In the genomic region with DNA sequence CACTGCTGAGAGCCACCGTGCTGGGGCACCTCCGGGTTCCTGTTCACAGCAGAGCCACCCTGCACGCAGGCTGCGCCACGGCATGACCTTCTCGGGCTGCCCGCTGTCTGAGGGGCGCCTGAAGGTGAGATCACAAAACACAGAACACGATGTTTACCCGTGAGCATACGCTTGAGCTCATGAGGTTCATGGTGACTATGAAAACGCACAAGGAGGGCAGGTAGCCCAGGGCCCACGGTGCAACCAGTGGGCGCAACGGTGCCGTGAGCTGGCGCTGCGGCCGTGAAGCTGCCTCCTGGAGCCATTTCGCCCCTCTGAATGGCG, we compare ENCODE assay signal across 13 cellular contexts. TPM values are rescaled to one million over a fixed set of nuclear protein-coding genes. Genes with fewer than 3 reads are reported as not detected.
DNase-seq lines count a peak whose midpoint lies in the region; ATAC-seq and TF ChIP-seq lines count a peak whose summit lies in the region.
"Had no signal": no experiment of that assay in that cellular context is flagged by ENCODE, and none has a peak within 500 bp of the region (broad histone marks: within the 10 kb centered on the region; RNA-seq: fewer than 3 reads in every experiment).

No MANE protein-coding gene starts in this region.

- H2BK15ac ChIP-seq in neuronal stem cell (ENCODE audit: low read length) = no peak overlapping the region

- H2AFZ ChIP-seq in neuronal stem cell (ENCODE audit: low read length) (no peak overlapping the region), trophoblast cell (ENCODE audit: insufficient read depth, low read length, poor library complexity) (no peak overlapping the region)
- H2AFZ ChIP-seq: GM23338 had no signal

- H4K91ac ChIP-seq in neuronal stem cell (ENCODE audit: low read depth, low read length, poor library complexity) = no peak overlapping the region
- no peak overlapping the region for H4K91ac ChIP-seq in trophoblast cell (ENCODE audit: low read depth, low read length)

- peaks cover 0 to 2% of the 10 kb centered on the region in 2 donors for H3K4me1 ChIP-seq in neuronal stem cell (ENCODE audit: control insufficient read depth in 2 of 2, insufficient read depth in 1 of 2, low read depth in 1 of 2, low read length in 2 of 2)
- H3K4me1 ChIP-seq in subcutaneous abdominal adipose tissue (ENCODE audit: control insufficient read depth in 5 of 5, insufficient read depth in 5 of 5, low read length in 5 of 5) = peaks cover 4 to 78% (median 67%) of the 10 kb centered on the region in 5 donors
- peaks cover 14% of the 10 kb centered on the region in 2 experiments for H3K4me1 ChIP-seq in trophoblast cell (ENCODE audit: control insufficient read depth in 1 of 2, insufficient read depth in 2 of 2, low read length in 2 of 2)
- H3K4me1 ChIP-seq: HAP-1 had no signal

- H3K27me3 ChIP-seq in H7 (ENCODE audit: control insufficient read depth, insufficient read depth, low read length) = no peaks in the 10 kb centered on the region
- no peaks in the 10 kb centered on the region for H3K27me3 ChIP-seq in neuronal stem cell (ENCODE audit: control insufficient read depth in 3 of 3, insufficient read depth in 3 of 3, low read depth in 1 of 3, low read length in 3 of 3)
- H3K27me3 ChIP-seq in subcutaneous abdominal adipose tissue (ENCODE audit: control insufficient read depth in 5 of 5, insufficient read depth in 4 of 5, low read length in 5 of 5) = no peaks in the 10 kb centered on the region
- no peaks in the 10 kb centered on the region for H3K27me3 ChIP-seq in trophoblast cell (ENCODE audit: insufficient read depth, low read length)

- no peak overlapping the region for H2BK12ac ChIP-seq in neuronal stem cell (ENCODE audit: low read length)
- H2BK12ac ChIP-seq in trophoblast cell (ENCODE audit: low read length) = no peak overlapping the region

- H3K79me1 ChIP-seq in neuronal stem cell (ENCODE audit: low read depth, low read length) (peaks cover 14% of the 10 kb centered on the region), trophoblast cell (ENCODE audit: low read length) (peaks cover under 1% of the 10 kb centered on the region)

- DNase-seq in H7 (peak; percentile 46), RWPE1 (ENCODE audit: low spot score) (no peak), neuronal stem cell (ENCODE audit: low spot score) (no peak), trophoblast cell (no peak), NK-92 (lab: John Stamatoyannopoulos, UW; ENCODE audit: unreplicated experiment) (no peak)
- DNase-seq: Calu3; CD4-positive, alpha-beta T cell; DMS 273 treated with DMSO at 0.1 percent for 48 hours had no signal

- H3K4ac ChIP-seq in neuronal stem cell (ENCODE audit: low read length) (no peak overlapping the region), trophoblast cell (ENCODE audit: low read depth, low read length) (no peak overlapping the region)

- peak overlapping the region; percentile 22 for H3K18ac ChIP-seq in neuronal stem cell (ENCODE audit: low read length)
- no peak overlapping the region for H3K18ac ChIP-seq in trophoblast cell (ENCODE audit: low read length)

- CTCF ChIA-PET in RWPE1 (lab: Yijun Ruan, JAX) = no interaction called here

- H3K79me2 ChIP-seq in trophoblast cell (ENCODE audit: control insufficient read depth, insufficient read depth, low read length, poor library complexity) = no peaks in the 10 kb centered on the region

- H3K23ac ChIP-seq in neuronal stem cell (ENCODE audit: low read depth, low read length, poor library complexity) (peak overlapping the region; percentile 49), trophoblast cell (ENCODE audit: low read length) (no peak overlapping the region)

- H4K8ac ChIP-seq in neuronal stem cell (ENCODE audit: low read depth, low read length) = no peak overlapping the region
- no peak overlapping the region for H4K8ac ChIP-seq in trophoblast cell (ENCODE audit: low read depth, low read length)

- no peaks in the 10 kb centered on the region for H3K9me3 ChIP-seq in neuronal stem cell (replicated peaks in 1 of 2; ENCODE audit: control insufficient read depth in 2 of 2, insufficient read depth in 1 of 2, low read depth in 1 of 2, low read length in 2 of 2)
- H3K9me3 ChIP-seq in subcutaneous abdominal adipose tissue (ENCODE audit: control insufficient read depth in 5 of 5, low read length in 5 of 5) = no peaks in the 10 kb centered on the region
- H3K9me3 ChIP-seq in trophoblast cell (ENCODE audit: insufficient read depth, low read depth, low read length) = no peaks in the 10 kb centered on the region
- H3K9me3 ChIP-seq: HAP-1 had no signal

- TF ChIP-seq CTCF in RWPE1 (conservative IDR thresholded peaks at IDR 0.05; ENCODE audit: low read depth) = no peak

- peaks cover 6% of the 10 kb centered on the region for H3K36me3 ChIP-seq in H7 (replicated peaks; ENCODE audit: control insufficient read depth, insufficient read depth, low read length)
- H3K36me3 ChIP-seq in neuronal stem cell (replicated peaks in 1 of 2; ENCODE audit: control insufficient read depth in 2 of 2, insufficient read depth in 2 of 2, low read length in 2 of 2) = peaks cover 9 to 95% of the 10 kb centered on the region in 2 donors
- H3K36me3 ChIP-seq in subcutaneous abdominal adipose tissue (ENCODE audit: control insufficient read depth in 5 of 5, insufficient read depth in 5 of 5, low read length in 5 of 5) = peaks cover 0 to 18% (median 15%) of the 10 kb centered on the region in 5 donors
- H3K36me3 ChIP-seq in trophoblast cell (ENCODE audit: control insufficient read depth in 1 of 2, insufficient read depth in 2 of 2, low read length in 2 of 2) = peaks cover 23 to 25% of the 10 kb centered on the region in 2 experiments

- no peak overlapping the region for H2AK5ac ChIP-seq in neuronal stem cell (ENCODE audit: low read depth, low read length)
- H2AK5ac ChIP-seq in trophoblast cell (ENCODE audit: low read length) = no peak overlapping the region

- H2BK5ac ChIP-seq in neuronal stem cell (ENCODE audit: low read length) = peak overlapping the region; percentile 83
- H2BK5ac ChIP-seq in trophoblast cell (ENCODE audit: low read depth, low read length, poor library complexity) = no peak overlapping the region

- POLR2A ChIA-PET in RWPE1 (lab: Yijun Ruan, JAX; ENCODE audit: low non-redundant PET) = no interaction called here

- H3K27ac ChIP-seq in RWPE1 (peak overlapping the region; percentile 19; the same call in 1 of the 2 replicates), neuronal stem cell (replicated peaks; ENCODE audit: low read length) (no peak overlapping the region), subcutaneous abdominal adipose tissue (ENCODE audit: low read depth, low read length) (peak overlapping the region; percentile 69), trophoblast cell (ENCODE audit: low read depth, low read length) (no peak overlapping the region)

- no peak overlapping the region for H3K4me2 ChIP-seq in neuronal stem cell (ENCODE audit: insufficient read depth, low read length, poor library complexity, severe bottlenecking)
- no peak overlapping the region for H3K4me2 ChIP-seq in trophoblast cell (ENCODE audit: low read length)
- H3K4me2 ChIP-seq: GM23338 had no signal

- ATAC-seq in HG02852 (IDR thresholded peaks at IDR 0.05; ENCODE audit: unreplicated experiment) = no peak
- ATAC-seq: GM23338, HepG2 had no signal

- no CpG with 5 or more reads among the region's 21 CpGs for WGBS in neuronal stem cell (ENCODE audit: extremely low coverage in 2 of 2, insufficient read length in 2 of 2, insufficient replicate concordance in 1 of 2), 2 donors
- WGBS in trophoblast cell (ENCODE audit: extremely low coverage, insufficient coverage, insufficient read length) = no CpG with 5 or more reads among the region's 21 CpGs

- no peak overlapping the region for H2BK120ac ChIP-seq in neuronal stem cell (ENCODE audit: low read depth, low read length)
- H2BK120ac ChIP-seq in trophoblast cell (ENCODE audit: insufficient read depth, low read length, poor library complexity) = no peak overlapping the region

- H3K14ac ChIP-seq in neuronal stem cell (ENCODE audit: low read length) (no peak overlapping the region), trophoblast cell (ENCODE audit: low read length) (no peak overlapping the region)

- no peak overlapping the region for H4K12ac ChIP-seq in trophoblast cell (ENCODE audit: low read depth, low read length)

- H3K4me3 ChIP-seq in H7 (ENCODE audit: insufficient read depth, low read depth, low read length) (no peak overlapping the region), neuronal stem cell (ENCODE audit: low read length in 2 of 2) (no peak overlapping the region), subcutaneous abdominal adipose tissue (ENCODE audit: low read depth in 1 of 5, low read length in 5 of 5) (no peak overlapping the region), trophoblast cell (ENCODE audit: low read depth, low read length) (no peak overlapping the region)
- H3K4me3 ChIP-seq: GM23338, HAP-1 had no signal

- H3K9ac ChIP-seq in neuronal stem cell (ENCODE audit: low read depth, low read length, poor library complexity) (no peak overlapping the region), subcutaneous abdominal adipose tissue (ENCODE audit: low read length in 5 of 5) (no peak overlapping the region), trophoblast cell (ENCODE audit: low read length) (no peak overlapping the region)

RNA-seq across cellular contexts. Expression of gene KLHL25, which starts 36.1 kb away (rescaled TPM):
- 15.8 and 20.8 TPM in 2 replicates for total RNA-seq in H7 (2014; rRNA removed; shearing (Covaris generic))
- polyA plus RNA-seq in neuronal stem cell (2013, experiment 1 of 2) = 5.8 TPM
- polyA plus RNA-seq in neuronal stem cell (2013, experiment 2 of 2) = 5.8 TPM
- polyA plus RNA-seq in trophoblast cell (2013) = 3.9 and 4.1 TPM in 2 replicates

Comparison
In these comparisons a context has a peak if more than half of its experiments do, and no peak if none do; other contexts are left out.
1. H3K27ac ChIP-seq: peak in RWPE1 (single experiment) and subcutaneous abdominal adipose tissue (single experiment); none in neuronal stem cell (single experiment) and trophoblast cell (single experiment).